8 cellular contexts compared by ENCODE assay signal in the genomic region with DNA sequence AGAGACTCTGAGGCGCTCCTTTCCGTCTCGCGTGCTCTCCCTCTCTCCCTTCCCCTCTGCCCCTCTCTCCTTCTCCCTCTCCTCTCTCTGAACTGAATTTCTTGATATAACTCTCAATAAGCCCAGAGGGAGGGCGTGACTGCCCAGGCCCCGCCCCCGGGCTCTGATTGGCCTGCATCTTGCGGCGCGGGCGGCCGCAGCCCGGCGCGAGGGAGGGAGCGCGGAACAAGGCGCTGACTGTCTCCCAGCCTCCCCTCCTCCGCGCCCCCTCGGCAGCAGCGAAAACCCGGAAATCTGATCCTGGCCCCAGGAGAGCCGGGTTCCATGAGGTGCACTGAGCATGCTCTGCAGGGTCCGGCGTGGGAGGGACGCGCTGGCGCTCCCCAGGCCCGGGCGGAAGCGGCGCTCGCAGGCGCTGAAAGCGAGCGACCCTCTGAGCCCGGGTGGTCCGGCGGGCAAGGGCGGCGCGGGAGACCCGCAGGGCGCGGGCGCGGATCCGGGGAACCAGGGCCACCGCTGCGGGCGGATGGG. TPM values are rescaled to one million over a fixed set of nuclear protein-coding genes. Genes with fewer than 3 reads are reported as not detected.
A peak's percentile ranks its signal among the peaks of the same experiment; 100 is the strongest.
DNase-seq lines count a peak whose midpoint lies in the region; ATAC-seq and TF ChIP-seq lines count a peak whose summit lies in the region.

A gene with protein sequence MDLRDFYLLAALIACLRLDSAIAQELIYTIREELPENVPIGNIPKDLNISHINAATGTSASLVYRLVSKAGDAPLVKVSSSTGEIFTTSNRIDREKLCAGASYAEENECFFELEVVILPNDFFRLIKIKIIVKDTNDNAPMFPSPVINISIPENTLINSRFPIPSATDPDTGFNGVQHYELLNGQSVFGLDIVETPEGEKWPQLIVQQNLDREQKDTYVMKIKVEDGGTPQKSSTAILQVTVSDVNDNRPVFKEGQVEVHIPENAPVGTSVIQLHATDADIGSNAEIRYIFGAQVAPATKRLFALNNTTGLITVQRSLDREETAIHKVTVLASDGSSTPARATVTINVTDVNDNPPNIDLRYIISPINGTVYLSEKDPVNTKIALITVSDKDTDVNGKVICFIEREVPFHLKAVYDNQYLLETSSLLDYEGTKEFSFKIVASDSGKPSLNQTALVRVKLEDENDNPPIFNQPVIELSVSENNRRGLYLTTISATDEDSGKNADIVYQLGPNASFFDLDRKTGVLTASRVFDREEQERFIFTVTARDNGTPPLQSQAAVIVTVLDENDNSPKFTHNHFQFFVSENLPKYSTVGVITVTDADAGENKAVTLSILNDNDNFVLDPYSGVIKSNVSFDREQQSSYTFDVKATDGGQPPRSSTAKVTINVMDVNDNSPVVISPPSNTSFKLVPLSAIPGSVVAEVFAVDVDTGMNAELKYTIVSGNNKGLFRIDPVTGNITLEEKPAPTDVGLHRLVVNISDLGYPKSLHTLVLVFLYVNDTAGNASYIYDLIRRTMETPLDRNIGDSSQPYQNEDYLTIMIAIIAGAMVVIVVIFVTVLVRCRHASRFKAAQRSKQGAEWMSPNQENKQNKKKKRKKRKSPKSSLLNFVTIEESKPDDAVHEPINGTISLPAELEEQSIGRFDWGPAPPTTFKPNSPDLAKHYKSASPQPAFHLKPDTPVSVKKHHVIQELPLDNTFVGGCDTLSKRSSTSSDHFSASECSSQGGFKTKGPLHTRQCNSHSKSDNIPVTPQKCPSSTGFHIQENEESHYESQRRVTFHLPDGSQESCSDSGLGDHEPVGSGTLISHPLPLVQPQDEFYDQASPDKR (N-terminal part only) (minus strand): TSS at position 94 of the 531 bp plus-strand sequence. CDS start 1,896 bp downstream, outside the sequence.

- TF ChIP-seq CTCF in GM13976 (IDR thresholded peaks at IDR 0.05; ENCODE audit: borderline replicate concordance, control extremely low read depth, extremely low read depth, insufficient read depth, missing control alignments) (no peak), astrocyte of the spinal cord (IDR thresholded peaks at IDR 0.05; ENCODE audit: low read depth, low read length) (no peak)

- H3K9me3 ChIP-seq in aorta (ENCODE audit: control insufficient read depth, low read length), result no peaks in the 10 kb centered on the region

- peak; percentile 92 for DNase-seq in GM13976 (ENCODE audit: low spot score)
- DNase-seq in NCI-H1694 treated with DMSO at 0.1 percent for 48 hours (lab: John Stamatoyannopoulos, UW), result peak; percentile 91
- peak; percentile 62 for DNase-seq in T-helper 9 cell
- peak; percentile 99 for DNase-seq in astrocyte of the spinal cord (ENCODE audit: low read depth, low spot score)
- DNase-seq in hypothalamus (lab: John Stamatoyannopoulos, UW), result peak; percentile 83 to 99 (median 97)
- DNase-seq in retina, result peak; percentile 98
- DNase-seq in aorta, result peak; percentile 96 to 98

- intact Hi-C loops in aorta (cut with DNase I), result no loop called here

- no peaks in the 10 kb centered on the region for H3K36me3 ChIP-seq in aorta (ENCODE audit: control insufficient read depth in 1 of 2, insufficient read depth in 2 of 2, low read length in 1 of 2)

- H3K4me3 ChIP-seq in astrocyte of the spinal cord (ENCODE audit: low read depth, low read length) (peak within 1 kb of the TSS; percentile 85), aorta (ENCODE audit: low read length in 2 of 2) (peak within 1 kb of the TSS; percentile 68 to 91)

- in situ Hi-C loops in GM13976 (cut with MboI; ENCODE audit: low sequenced_read_pairs, unreplicated experiment) (no loop called here), astrocyte of the spinal cord (cut with HindIII; ENCODE audit: low sequenced_read_pairs) (no loop called here)

- H3K4me1 ChIP-seq in aorta (ENCODE audit: control insufficient read depth in 1 of 2, insufficient read depth in 2 of 2, low read length in 2 of 2), result peaks cover 0 to 6% of the 10 kb centered on the region in 2 donors

- H3K27ac ChIP-seq in aorta (ENCODE audit: low read depth in 1 of 2, low read length in 2 of 2), result peak within 1 kb of the TSS; percentile 28 to 81

- H3K27me3 ChIP-seq in aorta (ENCODE audit: control insufficient read depth in 1 of 2, insufficient read depth in 2 of 2, low read length in 1 of 2), result no peaks in the 10 kb centered on the region

- 0% methylated on average over 46 to 52 of the region's 52 CpGs for WGBS in aorta, 2 donors

- ATAC-seq in HG02884 (IDR thresholded peaks at IDR 0.05; ENCODE audit: unreplicated experiment) (peak; percentile 99), aorta (ENCODE audit: low FRiP score) (peak; percentile 98)

RNA-seq across cellular contexts. Expression of the gene that starts here (rescaled TPM):
- 1 to 10 TPM; 6.0 to 6.3 TPM for total RNA-seq in aorta
- 1 to 10 TPM in 1 of 2 donors, under 1 TPM in 1; 0.38 to 2.4 TPM for polyA plus RNA-seq in aorta

Comparison
In these comparisons a context has a peak if more than half of its experiments do, and no peak if none do; other contexts are left out.
1. Peak in every context shown above with its lines: DNase-seq, ATAC-seq, H3K4me3 ChIP-seq and H3K27ac ChIP-seq.